ENCODE assay signal across 13 cellular contexts in the genomic region with DNA sequence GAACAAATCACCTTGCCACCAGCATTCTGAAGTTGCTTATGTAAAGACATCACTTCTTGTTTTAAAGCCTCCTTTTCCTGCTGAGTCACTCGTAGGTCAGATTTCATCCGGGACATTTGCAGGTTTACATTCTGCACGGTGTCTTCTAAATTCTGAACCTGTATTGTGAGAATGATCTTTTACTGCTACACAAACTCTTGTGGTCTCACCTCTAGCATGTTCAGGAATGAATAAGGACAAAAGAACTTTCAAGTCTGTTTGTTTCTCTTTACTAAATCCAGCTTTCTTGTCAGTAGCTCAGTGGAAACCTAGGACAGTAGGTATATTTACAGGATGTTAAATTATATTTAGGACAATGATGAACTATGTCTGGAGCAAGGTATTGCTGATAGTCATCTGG.
DNase-seq lines count a peak whose midpoint lies in the region; ATAC-seq and TF ChIP-seq lines count a peak whose summit lies in the region.
"Had no signal": no experiment of that assay in that cellular context is flagged by ENCODE, and none has a peak within 500 bp of the region (broad histone marks: within the 10 kb centered on the region; RNA-seq: fewer than 3 reads in every experiment).

No MANE protein-coding gene starts in this region.

- intact Hi-C loops in natural killer cell (cut with micrococcal nuclease): no loop called here
- intact Hi-C loops in spleen (cut with DNase I; ENCODE audit: low total_unique reads): no loop called here

- H3K27ac ChIP-seq in spleen: peak overlapping the region in 4 of 8 donors; percentile 67 to 78 (median 74)

- H3K4me3 ChIP-seq in spleen: no peak overlapping the region

- no peaks in the 10 kb centered on the region for H3K27me3 Mint-ChIP-seq in natural killer cell treated with Interleukin-12 subunit alpha and Interleukin-12 subunit beta and Interleukin-15 and Interleukin-18, amount 100 ng/mL, for 72 hours
- no peaks in the 10 kb centered on the region for H3K27me3 Mint-ChIP-seq in natural killer cell (ENCODE audit: low read depth in 2 of 2)
- H3K27me3 Mint-ChIP-seq: dendritic cell treated with granulocyte-macrophage colony-stimulating factor and Interleukin-4, amounts not matched to agents 40 ng/mL and 50 ng/mL, for 4 days had no signal

- H3K9me3 ChIP-seq in spleen: no peaks in the 10 kb centered on the region

- peaks cover 0 to 42% (median 26%) of the 10 kb centered on the region in 6 donors for H3K4me1 ChIP-seq in spleen

- H3K4me3 Mint-ChIP-seq in natural killer cell treated with Interleukin-12 subunit alpha and Interleukin-12 subunit beta and Interleukin-15 and Interleukin-18, amount 100 ng/mL, for 72 hours: peak overlapping the region; percentile 63
- no peak overlapping the region for H3K4me3 Mint-ChIP-seq in natural killer cell
- H3K4me3 Mint-ChIP-seq: dendritic cell treated with granulocyte-macrophage colony-stimulating factor and Interleukin-4, amounts not matched to agents 40 ng/mL and 50 ng/mL, for 4 days had no signal

- H3K9me3 Mint-ChIP-seq in natural killer cell treated with Interleukin-12 subunit alpha and Interleukin-12 subunit beta and Interleukin-15 and Interleukin-18, amount 100 ng/mL, for 72 hours: no peaks in the 10 kb centered on the region
- H3K9me3 Mint-ChIP-seq in natural killer cell: no peaks in the 10 kb centered on the region
- H3K9me3 Mint-ChIP-seq: dendritic cell treated with granulocyte-macrophage colony-stimulating factor and Interleukin-4, amounts not matched to agents 40 ng/mL and 50 ng/mL, for 4 days had no signal

- no peaks in the 10 kb centered on the region for H3K27me3 ChIP-seq in spleen (replicated peaks in 1 of 7)

- H3K4me1 Mint-ChIP-seq in natural killer cell treated with Interleukin-12 subunit alpha and Interleukin-12 subunit beta and Interleukin-15 and Interleukin-18, amount 100 ng/mL, for 72 hours (ENCODE audit: low read depth in 2 of 2): peaks cover 12 to 34% of the 10 kb centered on the region in 2 donors
- H3K4me1 Mint-ChIP-seq in natural killer cell: no peaks in the 10 kb centered on the region

- H3K36me3 ChIP-seq in spleen: peaks cover 3 to 97% (median 63%) of the 10 kb centered on the region in 6 donors

- DNase-seq in natural killer cell treated with Interleukin-12 subunit alpha and Interleukin-12 subunit beta and Interleukin-15 and Interleukin-18, amount 100 ng/mL, for 72 hours (ENCODE audit: low spot score): no peak
- no peak for DNase-seq in natural killer cell
- peak; percentile 30 for DNase-seq in fibroblast of gingiva (ENCODE audit: low read depth)
- DNase-seq in COLO668 (lab: John Stamatoyannopoulos, UW; ENCODE audit: unreplicated experiment): no peak
- DNase-seq in spleen: no peak
- no peak for DNase-seq in activated CD4-positive, CD25-positive, alpha-beta regulatory T cell treated with anti-CD3 and anti-CD28 coated beads, Interleukin-2, amount 50 U/mL, for 72 hours
- DNase-seq: DMS79; left colon; NCI-H345; stimulated activated CD4-positive, alpha-beta T cell treated with anti-CD3 and anti-CD28 coated beads, Interleukin-1b, Interleukin-23, amount 100 ng/mL, for 48 hours had no signal

- H3K27ac Mint-ChIP-seq in natural killer cell treated with Interleukin-12 subunit alpha and Interleukin-12 subunit beta and Interleukin-15 and Interleukin-18, amount 100 ng/mL, for 72 hours: peak overlapping the region; percentile 92 to 97
- peak overlapping the region in 1 of 2 donors; percentile 48 for H3K27ac Mint-ChIP-seq in natural killer cell
- H3K27ac Mint-ChIP-seq: dendritic cell treated with granulocyte-macrophage colony-stimulating factor and Interleukin-4, amounts not matched to agents 40 ng/mL and 50 ng/mL, for 4 days had no signal

- H3K36me3 Mint-ChIP-seq in natural killer cell treated with Interleukin-12 subunit alpha and Interleukin-12 subunit beta and Interleukin-15 and Interleukin-18, amount 100 ng/mL, for 72 hours: peaks cover 22% of the 10 kb centered on the region
- H3K36me3 Mint-ChIP-seq in natural killer cell: peaks cover 23% of the 10 kb centered on the region

- TF ChIP-seq POLR2A in spleen (IDR thresholded peaks at IDR 0.05): no peak

- WGBS in spleen, 5 donors: 21 to 36% (median 35%) methylated on average over 3 of the region's 3 CpGs

- TF ChIP-seq CTCF in natural killer cell (IDR thresholded peaks at IDR 0.05) (no peak), spleen (IDR thresholded peaks at IDR 0.05 in 8 of 11, conservative IDR thresholded peaks at IDR 0.05 in 3 of 11) (no peak)

- ATAC-seq in natural killer cell treated with Interleukin-12 subunit alpha and Interleukin-12 subunit beta and Interleukin-15 and Interleukin-18, amount 100 ng/mL, for 72 hours: no peak
- ATAC-seq in natural killer cell (no peak), SK-N-SH treated with all-trans-retinoic acid at 6 μM for 48 hours (peak; percentile 71), GM21515 (IDR thresholded peaks at IDR 0.05; ENCODE audit: unreplicated experiment) (no peak)
- ATAC-seq: left colon had no signal

TF ChIP-seq in SK-N-SH treated with all-trans-retinoic acid at 6 μM for 48 hours, 23 proteins besides CTCF, POLR2A, EP300 and RAD21:
- TF ChIP-seq ZNF70 (CRISPR knock-in tag; IDR thresholded peaks at IDR 0.05) (no peak), TOX (CRISPR knock-in tag; IDR thresholded peaks at IDR 0.05; ENCODE audit: borderline replicate concordance) (no peak), OSR1 (CRISPR knock-in tag; IDR thresholded peaks at IDR 0.05) (no peak)
TF ChIP-seq in SK-N-SH treated with all-trans-retinoic acid at 6 μM for 48 hours: peak in this region for 0.
